Comparison of ENCODE assay signal across 8 cellular contexts in the genomic region with DNA sequence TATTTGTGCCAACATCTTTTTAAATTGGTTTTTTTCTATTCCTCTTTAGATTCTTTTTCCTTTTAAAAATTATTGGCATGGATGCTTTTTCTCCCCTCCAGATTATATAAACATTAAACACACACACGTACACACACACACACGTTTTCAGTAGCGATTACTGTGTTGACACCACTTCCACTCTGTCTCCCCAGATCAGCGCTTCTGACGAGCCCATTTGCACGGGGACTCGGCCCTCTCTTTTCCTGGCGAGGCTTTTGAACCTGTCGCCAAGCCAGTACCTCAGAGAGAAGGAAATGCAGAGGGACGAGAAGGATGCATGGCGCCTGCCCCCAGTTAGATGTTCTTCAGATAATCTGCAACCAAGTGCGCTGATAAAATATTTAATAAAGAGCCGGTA. TPM values are rescaled to one million over a fixed set of nuclear protein-coding genes. Genes with fewer than 3 reads are reported as not detected.
DNase-seq lines count a peak whose midpoint lies in the region; ATAC-seq and TF ChIP-seq lines count a peak whose summit lies in the region.

No MANE protein-coding gene starts in this region.

- intact Hi-C loops in PC-3 (cut with micrococcal nuclease), result loop anchor here (2.0 to 10.0 kb wide), 3 partner anchors 106 to 530 kb away; a partner anchor contains a TSS

- H3K36me3 ChIP-seq in PC-3 (ENCODE audit: low read depth, low read length), result peaks cover 7% of the 10 kb centered on the region; the same call in 1 of the 2 replicates

- H3K9me3 ChIP-seq in PC-3 (ENCODE audit: low read length), result no peaks in the 10 kb centered on the region

- H3K4me1 ChIP-seq in PC-3 (ENCODE audit: insufficient read depth, low read length), result peaks cover 19% of the 10 kb centered on the region

- peaks cover 42% of the 10 kb centered on the region for H3K4me1 Mint-ChIP-seq in endothelial cell (ENCODE audit: unreplicated experiment)

- no peaks in the 10 kb centered on the region for H3K9me3 Mint-ChIP-seq in endothelial cell (ENCODE audit: unreplicated experiment)

- H3K79me2 ChIP-seq in PC-3 (ENCODE audit: low read length), result no peaks in the 10 kb centered on the region

- H3K4me3 ChIP-seq in PC-3 (ENCODE audit: low read length) (peak overlapping the region; percentile 65), retinal pigment epithelial cell (ENCODE audit: low read length) (peak overlapping the region; percentile 38)

- CTCF ChIA-PET in PC-3 (lab: Charles Lee), result no interaction called here

- no peaks in the 10 kb centered on the region for H3K27me3 ChIP-seq in PC-3 (ENCODE audit: low read length)

- DNase-seq in NCI-H345 treated with DMSO at 0.1 percent for 48 hours (lab: John Stamatoyannopoulos, UW; ENCODE audit: unreplicated experiment) (peak; percentile 13), NCI-H345 (lab: John Stamatoyannopoulos, UW) (no peak), PC-3 (peak; percentile 31), endothelial cell (ENCODE audit: low spot score) (no peak), retinal pigment epithelial cell (ENCODE audit: low read depth) (no peak), OCI-M2 (lab: John Stamatoyannopoulos, UW; ENCODE audit: unreplicated experiment) (no peak)
- no peak for DNase-seq in stimulated activated CD8-positive, alpha-beta memory T cell treated with anti-CD3 and anti-CD28 coated beads, Interleukin-4, amount 100 ng/mL, for 48 hours

- peaks cover 38% of the 10 kb centered on the region for H3K27me3 Mint-ChIP-seq in endothelial cell (ENCODE audit: unreplicated experiment)

- H3F3A ChIP-seq in PC-3 (ENCODE audit: low read length, unreplicated experiment), result no peaks in the 10 kb centered on the region

- POLR2A ChIA-PET in PC-3 (lab: Charles Lee; ENCODE audit: unreplicated experiment), result no interaction called here

- peak overlapping the region; percentile 39 for H3K9ac ChIP-seq in PC-3 (ENCODE audit: low read length)

- H4K20me1 ChIP-seq in PC-3 (ENCODE audit: low read length), result no peaks in the 10 kb centered on the region

- H3K27ac ChIP-seq in PC-3 (ENCODE audit: low read length), result no peak overlapping the region

- H3K9me2 ChIP-seq in PC-3 (replicated peaks; ENCODE audit: low read length), result no peaks in the 10 kb centered on the region

- ATAC-seq in HG02588 (IDR thresholded peaks at IDR 0.05; ENCODE audit: unreplicated experiment), result peak; percentile 34
- peak; percentile 34 for ATAC-seq in PC-3

- peak overlapping the region; percentile 93 for H3K4me2 ChIP-seq in PC-3 (ENCODE audit: low read length)

- peak overlapping the region; percentile 96 for H2AFZ ChIP-seq in PC-3 (ENCODE audit: low read length)

- TF ChIP-seq CTCF in PC-3 (conservative IDR thresholded peaks at IDR 0.05; ENCODE audit: low read depth, low read length), result no peak
- no peak for TF ChIP-seq CTCF in endothelial cell (IDR thresholded peaks at IDR 0.05; ENCODE audit: unreplicated experiment)
- TF ChIP-seq CTCF in retinal pigment epithelial cell (conservative IDR thresholded peaks at IDR 0.05; ENCODE audit: low read depth, low read length), result no peak

- peaks cover 4% of the 10 kb centered on the region for H3K36me3 Mint-ChIP-seq in endothelial cell (ENCODE audit: low read depth, unreplicated experiment)

- H3K27ac Mint-ChIP-seq in endothelial cell (ENCODE audit: unreplicated experiment), result no peak overlapping the region

- H3K4me3 Mint-ChIP-seq in endothelial cell (ENCODE audit: unreplicated experiment), result peak overlapping the region; percentile 91

- no TSS peak for BruUV-seq in PC-3 (replicated peaks; lab: Mats Ljungman, UMichigan)

RNA-seq across cellular contexts. Expression of a gene that starts 1.1 kb away (rescaled TPM):
- total RNA-seq in PC-3 (2014; rRNA removed) (not detected in 2 replicates), endothelial cell (ENCODE audit: unreplicated experiment) (0.08 TPM)

Comparison
In these comparisons a context has a peak if more than half of its experiments do, and no peak if none do; other contexts are left out.
1. DNase-seq: peak in NCI-H345 treated with DMSO at 0.1 percent for 48 hours (single experiment) and PC-3 (single experiment); none in NCI-H345 (single experiment), endothelial cell (single experiment), retinal pigment epithelial cell (single experiment), OCI-M2 (single experiment) and stimulated activated CD8-positive, alpha-beta memory T cell treated with anti-CD3 and anti-CD28 coated beads, Interleukin-4, amount 100 ng/mL, for 48 hours (single experiment).